ENCODE assay signal across 16 cellular contexts in the genomic region with DNA sequence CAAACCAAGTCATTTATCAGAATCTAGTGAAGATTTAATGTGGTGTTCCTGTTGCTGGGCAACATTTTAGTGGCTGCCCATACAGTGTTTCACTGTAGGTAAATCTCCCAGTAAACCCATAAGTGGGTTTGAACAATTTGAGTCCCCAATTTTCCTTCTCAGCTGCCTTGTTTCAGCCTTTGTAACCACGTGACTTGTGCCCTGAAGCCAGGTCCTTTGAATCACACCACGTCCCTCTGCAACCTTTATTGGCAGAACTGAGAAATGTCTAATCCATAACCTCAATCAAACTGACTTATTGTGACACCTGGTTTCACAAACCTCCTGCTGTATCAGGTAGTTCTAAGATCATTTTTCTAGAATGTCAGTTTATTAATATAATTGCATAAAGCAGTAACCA.
"Had no signal": no experiment of that assay in that cellular context is flagged by ENCODE, and none has a peak within 500 bp of the region (broad histone marks: within the 10 kb centered on the region; RNA-seq: fewer than 3 reads in every experiment).

No MANE protein-coding gene starts in this region.

- H3K4me3 ChIP-seq: cardiac muscle cell, dorsolateral prefrontal cortex, left lung, ovary, thyroid gland, uterus had no signal

- ATAC-seq: activated CD8-positive, alpha-beta T cell treated with anti-CD3 and anti-CD28 coated beads for 36 hours; activated T-cell treated with anti-CD3 and anti-CD28 coated beads, Interleukin-2, amount 50 U/mL, for 72 hours; left lung had no signal

- H3K4me3 Mint-ChIP-seq: activated CD8-positive, alpha-beta T cell treated with anti-CD3 and anti-CD28 coated beads for 36 hours; activated T-cell treated with anti-CD3 and anti-CD28 coated beads, Interleukin-2, amount 50 U/mL, for 72 hours; endodermal cell had no signal

- DNase-seq: activated CD4-positive, alpha-beta T cell treated with anti-CD3 and anti-CD28 coated beads for 4 hours; activated CD8-positive, alpha-beta memory T cell treated with anti-CD3 and anti-CD28 coated beads, Interleukin-2, amount 50 U/mL, for 4 hours; activated CD8-positive, alpha-beta T cell treated with anti-CD3 and anti-CD28 coated beads for 36 hours; activated naive CD4-positive, alpha-beta T cell treated with Interleukin-2 at 50 U/mL for 16 hours; activated T-cell treated with anti-CD3 and anti-CD28 coated beads, Interleukin-2, amount 50 U/mL, for 72 hours; dorsolateral prefrontal cortex; endodermal cell; islet precursor cell; left lung; mammary epithelial cell; ovary; stimulated activated CD4-positive, alpha-beta T cell treated with anti-CD3 and anti-CD28 coated beads, Interleukin-12 subunit alpha, Interleukin-12 subunit beta, amount 100 ng/mL, for 4 hours; stimulated activated CD4-positive, alpha-beta T cell treated with anti-CD3 and anti-CD28 coated beads, Interleukin-2, amount 100 ng/mL, for 24 hours; thyroid gland; uterus had no signal

- H3K27me3 ChIP-seq: cardiac muscle cell, dorsolateral prefrontal cortex, left lung, ovary, thyroid gland, uterus had no signal

- H3K36me3 ChIP-seq: ovary, uterus had no signal

- H3K9me3 ChIP-seq: ovary, thyroid gland, uterus had no signal

- H3K27me3 Mint-ChIP-seq: activated CD8-positive, alpha-beta T cell treated with anti-CD3 and anti-CD28 coated beads for 36 hours had no signal

- H3K27ac Mint-ChIP-seq: activated CD8-positive, alpha-beta T cell treated with anti-CD3 and anti-CD28 coated beads for 36 hours; activated T-cell treated with anti-CD3 and anti-CD28 coated beads, Interleukin-2, amount 50 U/mL, for 72 hours had no signal

- H3K27ac ChIP-seq: cardiac muscle cell, dorsolateral prefrontal cortex, left lung, ovary, thyroid gland, uterus had no signal
